22 cellular contexts compared by ENCODE assay signal in genomic region chr2:211390506-211390905, GRCh38.
"Had no signal": no experiment of that assay in that cellular context is flagged by ENCODE, and none has a peak within 500 bp of the region (broad histone marks: within the 10 kb centered on the region; RNA-seq: fewer than 3 reads in every experiment).

No MANE protein-coding gene starts in this region.

- H2AFZ ChIP-seq: parathyroid adenoma had no signal

- H3K27me3 Mint-ChIP-seq: activated CD4-positive, alpha-beta T cell treated with anti-CD3 and anti-CD28 coated beads, Interleukin-2, amount 10 ng/mL, durations not matched to agents 24 days and 14 days; activated CD8-positive, alpha-beta T cell treated with anti-CD3 and anti-CD28 coated beads for 36 hours; activated naive CD8-positive, alpha-beta T cell treated with anti-CD3 and anti-CD28 coated beads, Interleukin-2, amount 10 ng/mL, durations not matched to agents 7 days and 5 days; activated T-helper 17 cell treated with anti-CD3 and anti-CD28 coated beads, Interleukin-2, amount 50 U/mL, for 72 hours; naive thymus-derived CD8-positive, alpha-beta T cell; stimulated activated memory B cell treated with anti-CD40 and anti-IgM and Interleukin-4, amounts not matched to agents 10 μg/mL and 1 μg/mL and 100 μg/mL, for 72 hours had no signal

- H3K4me3 ChIP-seq: coronary artery, gastrocnemius medialis, heart right ventricle, spleen, tibial nerve, uterus had no signal

- H3K9ac ChIP-seq: parathyroid adenoma had no signal

- H3K36me3 Mint-ChIP-seq: activated naive CD8-positive, alpha-beta T cell treated with anti-CD3 and anti-CD28 coated beads, Interleukin-2, amount 10 ng/mL, durations not matched to agents 7 days and 5 days; brain; immature natural killer cell; naive thymus-derived CD8-positive, alpha-beta T cell; stimulated activated memory B cell treated with anti-CD40 and anti-IgM and Interleukin-4, amounts not matched to agents 10 μg/mL and 1 μg/mL and 100 μg/mL, for 72 hours had no signal

- H3K9me3 Mint-ChIP-seq: activated CD4-positive, alpha-beta T cell treated with anti-CD3 and anti-CD28 coated beads, Interleukin-2, amount 10 ng/mL, durations not matched to agents 24 days and 14 days; activated CD8-positive, alpha-beta T cell treated with anti-CD3 and anti-CD28 coated beads for 36 hours; activated naive CD8-positive, alpha-beta T cell treated with anti-CD3 and anti-CD28 coated beads, Interleukin-2, amount 10 ng/mL, durations not matched to agents 7 days and 5 days; activated T-helper 17 cell treated with anti-CD3 and anti-CD28 coated beads, Interleukin-2, amount 50 U/mL, for 72 hours; brain; stimulated activated memory B cell treated with anti-CD40 and anti-IgM and Interleukin-4, amounts not matched to agents 10 μg/mL and 1 μg/mL and 100 μg/mL, for 72 hours had no signal

- H3K79me2 ChIP-seq: parathyroid adenoma had no signal

- H3K4me1 Mint-ChIP-seq: activated CD4-positive, alpha-beta T cell treated with anti-CD3 and anti-CD28 coated beads, Interleukin-2, amount 10 ng/mL, durations not matched to agents 24 days and 14 days; activated naive CD8-positive, alpha-beta T cell treated with anti-CD3 and anti-CD28 coated beads, Interleukin-2, amount 10 ng/mL, durations not matched to agents 7 days and 5 days; activated T-helper 17 cell treated with anti-CD3 and anti-CD28 coated beads, Interleukin-2, amount 50 U/mL, for 72 hours; immature natural killer cell; naive thymus-derived CD8-positive, alpha-beta T cell; stimulated activated memory B cell treated with anti-CD40 and anti-IgM and Interleukin-4, amounts not matched to agents 10 μg/mL and 1 μg/mL and 100 μg/mL, for 72 hours had no signal

- ATAC-seq: activated CD8-positive, alpha-beta T cell treated with anti-CD3 and anti-CD28 coated beads for 36 hours; activated T-helper 17 cell treated with anti-CD3 and anti-CD28 coated beads, Interleukin-2, amount 50 U/mL, for 72 hours; esophagus mucosa; gastrocnemius medialis; heart right ventricle; naive thymus-derived CD8-positive, alpha-beta T cell; stimulated activated memory B cell treated with anti-CD40 and anti-IgM and Interleukin-4, amounts not matched to agents 10 μg/mL and 1 μg/mL and 100 μg/mL, for 72 hours had no signal

- H3K36me3 ChIP-seq: heart right ventricle, spleen, tibial nerve, uterus had no signal

- H3K4me3 Mint-ChIP-seq: activated CD4-positive, alpha-beta T cell treated with anti-CD3 and anti-CD28 coated beads, Interleukin-2, amount 10 ng/mL, durations not matched to agents 24 days and 14 days; activated CD8-positive, alpha-beta T cell treated with anti-CD3 and anti-CD28 coated beads for 36 hours; activated naive CD8-positive, alpha-beta T cell treated with anti-CD3 and anti-CD28 coated beads, Interleukin-2, amount 10 ng/mL, durations not matched to agents 7 days and 5 days; activated T-helper 17 cell treated with anti-CD3 and anti-CD28 coated beads, Interleukin-2, amount 50 U/mL, for 72 hours; immature natural killer cell; naive thymus-derived CD8-positive, alpha-beta T cell; stimulated activated memory B cell treated with anti-CD40 and anti-IgM and Interleukin-4, amounts not matched to agents 10 μg/mL and 1 μg/mL and 100 μg/mL, for 72 hours had no signal

- H3K9me3 ChIP-seq: gastrocnemius medialis, heart right ventricle, spleen, tibial nerve, uterus had no signal

- H3K4me1 ChIP-seq: gastrocnemius medialis, heart right ventricle, parathyroid adenoma, spleen, tibial nerve, uterus had no signal

- H3K27ac Mint-ChIP-seq: activated CD4-positive, alpha-beta T cell treated with anti-CD3 and anti-CD28 coated beads, Interleukin-2, amount 10 ng/mL, durations not matched to agents 24 days and 14 days; activated CD8-positive, alpha-beta T cell treated with anti-CD3 and anti-CD28 coated beads for 36 hours; activated naive CD8-positive, alpha-beta T cell treated with anti-CD3 and anti-CD28 coated beads, Interleukin-2, amount 10 ng/mL, durations not matched to agents 7 days and 5 days; activated T-helper 17 cell treated with anti-CD3 and anti-CD28 coated beads, Interleukin-2, amount 50 U/mL, for 72 hours; immature natural killer cell; naive thymus-derived CD8-positive, alpha-beta T cell; stimulated activated memory B cell treated with anti-CD40 and anti-IgM and Interleukin-4, amounts not matched to agents 10 μg/mL and 1 μg/mL and 100 μg/mL, for 72 hours had no signal

- H3K27ac ChIP-seq: coronary artery, gastrocnemius medialis, heart right ventricle, parathyroid adenoma, spleen, tibial nerve, uterus had no signal

- H3K27me3 ChIP-seq: gastrocnemius medialis, heart right ventricle, spleen, tibial nerve, uterus had no signal

- DNase-seq: activated CD4-positive, alpha-beta T cell treated with anti-CD3 and anti-CD28 coated beads, Interleukin-2, amount 10 ng/mL, durations not matched to agents 24 days and 14 days; activated CD8-positive, alpha-beta T cell treated with anti-CD3 and anti-CD28 coated beads for 36 hours; activated naive CD4-positive, alpha-beta T cell treated with Interleukin-2 at 50 U/mL for 16 hours; activated naive CD8-positive, alpha-beta T cell treated with anti-CD3 and anti-CD28 coated beads, Interleukin-2, amount 10 ng/mL, durations not matched to agents 7 days and 5 days; activated T-cell treated with anti-CD3 and anti-CD28 coated beads, Interleukin-2, amount 50 U/mL, for 1 hour; central memory CD4-positive, alpha-beta T cell; gastrocnemius medialis; heart right ventricle; immature natural killer cell; mesenchymal stem cell; naive thymus-derived CD8-positive, alpha-beta T cell; spleen; stimulated activated CD4-positive, alpha-beta T cell treated with anti-CD3 and anti-CD28 coated beads, Interleukin-4, amount 100 ng/mL, for 4 hours; T-helper 1 cell; uterus had no signal
